ENCODE assay signal across 10 cellular contexts in the genomic region with DNA sequence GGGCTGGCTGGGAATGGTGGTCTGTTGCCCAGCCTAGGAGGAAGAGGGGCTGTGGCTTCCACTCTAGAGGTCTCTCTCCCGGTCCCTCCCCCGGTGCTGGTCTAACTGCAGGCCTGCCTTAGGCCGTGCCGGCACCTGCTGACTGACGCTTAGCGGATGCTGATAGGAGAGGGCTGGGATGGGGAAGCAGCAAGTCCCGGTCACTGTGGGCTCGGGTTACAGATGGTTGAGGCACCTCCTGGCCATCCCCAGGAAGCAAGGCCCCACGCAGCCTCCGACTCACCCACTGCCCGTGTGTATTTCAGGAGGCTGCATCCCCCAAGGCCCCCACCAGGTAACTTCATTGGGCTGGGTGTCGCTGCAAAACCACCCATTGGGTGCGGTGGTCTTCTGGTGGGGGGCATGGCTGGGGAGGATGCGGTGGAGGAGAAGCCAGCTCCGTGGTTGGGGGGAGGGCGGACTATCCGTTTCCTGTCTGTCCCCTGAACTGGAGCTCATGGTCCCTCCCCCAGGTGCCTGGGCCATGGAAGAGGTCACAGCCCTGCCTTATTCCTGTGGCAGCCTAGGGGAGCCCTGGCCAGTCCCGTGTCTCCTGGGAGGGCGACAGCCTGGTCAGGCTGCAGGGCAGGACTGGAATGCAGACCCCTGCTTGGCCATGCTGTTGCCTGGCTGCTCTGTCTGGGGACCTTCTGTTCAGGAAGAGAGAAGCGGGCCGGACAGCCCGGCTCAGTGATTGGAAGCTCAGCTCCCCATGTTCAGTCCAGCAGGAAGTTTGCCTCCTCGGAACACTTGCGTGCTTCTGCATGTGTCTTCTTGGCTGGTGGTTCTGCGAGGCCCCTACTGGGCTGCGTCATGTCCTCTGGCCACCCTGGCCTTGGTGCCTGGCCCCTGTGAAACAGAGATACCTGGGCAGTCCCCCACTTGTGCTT.
DNase-seq lines count a peak whose midpoint lies in the region; ATAC-seq and TF ChIP-seq lines count a peak whose summit lies in the region.
"Had no signal": no experiment of that assay in that cellular context is flagged by ENCODE, and none has a peak within 500 bp of the region (broad histone marks: within the 10 kb centered on the region; RNA-seq: fewer than 3 reads in every experiment).

No MANE protein-coding gene starts in this region.

- H3K4me1 Mint-ChIP-seq in HFFc6 (ENCODE audit: low read depth) = peaks cover 51% of the 10 kb centered on the region

- 71 to 83% methylated on average over 6 to 21 of the region's 26 CpGs for WGBS in body of pancreas, 2 donors

- DNase-seq in HFFc6 (no peak), UCSD-AML1 (lab: John Stamatoyannopoulos, UW; ENCODE audit: unreplicated experiment) (peak; percentile 46), left kidney (ENCODE audit: low read depth, low spot score) (peak; percentile 93), ureter (ENCODE audit: low spot score) (no peak), body of pancreas (no peak)
- DNase-seq in stimulated activated CD4-positive, alpha-beta T cell treated with anti-CD3 and anti-CD28 coated beads, Interleukin-2, amount 100 ng/mL, for 24 hours = no peak
- DNase-seq: activated CD4-positive, CD25-positive, alpha-beta regulatory T cell treated with anti-CD3 and anti-CD28 coated beads, Interleukin-2, amount 50 U/mL, for 72 hours had no signal

- H3K36me3 Mint-ChIP-seq in HFFc6 (ENCODE audit: low read depth) = peaks cover 12% of the 10 kb centered on the region

- H3K9ac ChIP-seq in BLaER1 treated with 17β-estradiol and CSF1 and Interleukin-3, amounts not matched to agents 10 nM and 100 nM = peak overlapping the region; percentile 10 to 85 (median 74); a peak in 17 of 22 replicates

- peaks cover 4 to 33% (median 22%) of the 10 kb centered on the region in 11 experiments; a peak in 18 of 22 replicates for H3K36me3 ChIP-seq in BLaER1 treated with 17β-estradiol and CSF1 and Interleukin-3, amounts not matched to agents 10 nM and 100 nM
- H3K36me3 ChIP-seq in body of pancreas (replicated peaks in 1 of 2; ENCODE audit: insufficient read depth in 1 of 2, low read depth in 2 of 2) = no peaks in the 10 kb centered on the region

- TF ChIP-seq POLR2A in body of pancreas (IDR thresholded peaks at IDR 0.05) = no peak

- intact Hi-C loops in body of pancreas (cut with DNase I) = no loop called here

- H3K9me3 Mint-ChIP-seq in HFFc6 = no peaks in the 10 kb centered on the region

- peak overlapping the region; percentile 78; the same call in 1 of the 2 replicates for H3K4me3 Mint-ChIP-seq in HFFc6

- H3K27me3 Mint-ChIP-seq in HFFc6 (ENCODE audit: insufficient read depth) = peaks cover 13% of the 10 kb centered on the region

- peaks cover 70 to 100% (median 100%) of the 10 kb centered on the region in 10 experiments for H3K4me1 ChIP-seq in BLaER1 treated with 17β-estradiol and CSF1 and Interleukin-3, amounts not matched to agents 10 nM and 100 nM
- peaks cover 48% of the 10 kb centered on the region for H3K4me1 ChIP-seq in body of pancreas

- no peaks in the 10 kb centered on the region for H3K27me3 ChIP-seq in BLaER1 treated with 17β-estradiol and CSF1 and Interleukin-3, amounts not matched to agents 10 nM and 100 nM
- no peaks in the 10 kb centered on the region for H3K27me3 ChIP-seq in body of pancreas
- H3K27me3 ChIP-seq: left lung had no signal

- peak overlapping the region; percentile 90 for H3K27ac Mint-ChIP-seq in HFFc6

- no peaks in the 10 kb centered on the region for H3K9me3 ChIP-seq in BLaER1 treated with 17β-estradiol and CSF1 and Interleukin-3, amounts not matched to agents 10 nM and 100 nM (replicated peaks in 1 of 11)
- no peaks in the 10 kb centered on the region for H3K9me3 ChIP-seq in body of pancreas
- H3K9me3 ChIP-seq: left lung had no signal

- TF ChIP-seq CTCF in HFFc6 (IDR thresholded peaks at IDR 0.05) = no peak
- no peak for TF ChIP-seq CTCF in body of pancreas (IDR thresholded peaks at IDR 0.05)

- H3K4me2 ChIP-seq in BLaER1 treated with 17β-estradiol and CSF1 and Interleukin-3, amounts not matched to agents 10 nM and 100 nM = peak overlapping the region; percentile 82 to 100 (median 98)

- ATAC-seq in body of pancreas = no peak
- ATAC-seq in GM18520 (IDR thresholded peaks at IDR 0.05; ENCODE audit: unreplicated experiment) = no peak
- ATAC-seq: left lung had no signal

- peak overlapping the region in 9 of 11 experiments; percentile 51 to 100 (median 97); a peak in 18 of 22 replicates for H3K27ac ChIP-seq in BLaER1 treated with 17β-estradiol and CSF1 and Interleukin-3, amounts not matched to agents 10 nM and 100 nM
- H3K27ac ChIP-seq in body of pancreas = peak overlapping the region in 2 of 4 donors; percentile 38 to 85

- peak overlapping the region in 7 of 10 experiments; percentile 11 to 48 (median 27); a peak in 11 of 20 replicates for H3K4me3 ChIP-seq in BLaER1 treated with 17β-estradiol and CSF1 and Interleukin-3, amounts not matched to agents 10 nM and 100 nM
- no peak overlapping the region for H3K4me3 ChIP-seq in body of pancreas
- H3K4me3 ChIP-seq: left lung had no signal

- peaks cover 0 to 100% (median 35%) of the 10 kb centered on the region in 11 experiments; a peak in 16 of 22 replicates for H4K20me1 ChIP-seq in BLaER1 treated with 17β-estradiol and CSF1 and Interleukin-3, amounts not matched to agents 10 nM and 100 nM

Comparison
In these comparisons a context has a peak if more than half of its experiments do, and no peak if none do; other contexts are left out.
1. H3K4me3 ChIP-seq: peak in BLaER1 treated with 17β-estradiol and CSF1 and Interleukin-3, amounts not matched to agents 10 nM and 100 nM (7 of 10); none in body of pancreas (0 of 2).
2. DNase-seq: peak in UCSD-AML1 (single experiment) and left kidney (single experiment); none in HFFc6 (single experiment), stimulated activated CD4-positive, alpha-beta T cell treated with anti-CD3 and anti-CD28 coated beads, Interleukin-2, amount 100 ng/mL, for 24 hours (0 of 2), ureter (single experiment) and body of pancreas (0 of 4).